ENCODE assay signal across 8 cellular contexts in the genomic region with DNA sequence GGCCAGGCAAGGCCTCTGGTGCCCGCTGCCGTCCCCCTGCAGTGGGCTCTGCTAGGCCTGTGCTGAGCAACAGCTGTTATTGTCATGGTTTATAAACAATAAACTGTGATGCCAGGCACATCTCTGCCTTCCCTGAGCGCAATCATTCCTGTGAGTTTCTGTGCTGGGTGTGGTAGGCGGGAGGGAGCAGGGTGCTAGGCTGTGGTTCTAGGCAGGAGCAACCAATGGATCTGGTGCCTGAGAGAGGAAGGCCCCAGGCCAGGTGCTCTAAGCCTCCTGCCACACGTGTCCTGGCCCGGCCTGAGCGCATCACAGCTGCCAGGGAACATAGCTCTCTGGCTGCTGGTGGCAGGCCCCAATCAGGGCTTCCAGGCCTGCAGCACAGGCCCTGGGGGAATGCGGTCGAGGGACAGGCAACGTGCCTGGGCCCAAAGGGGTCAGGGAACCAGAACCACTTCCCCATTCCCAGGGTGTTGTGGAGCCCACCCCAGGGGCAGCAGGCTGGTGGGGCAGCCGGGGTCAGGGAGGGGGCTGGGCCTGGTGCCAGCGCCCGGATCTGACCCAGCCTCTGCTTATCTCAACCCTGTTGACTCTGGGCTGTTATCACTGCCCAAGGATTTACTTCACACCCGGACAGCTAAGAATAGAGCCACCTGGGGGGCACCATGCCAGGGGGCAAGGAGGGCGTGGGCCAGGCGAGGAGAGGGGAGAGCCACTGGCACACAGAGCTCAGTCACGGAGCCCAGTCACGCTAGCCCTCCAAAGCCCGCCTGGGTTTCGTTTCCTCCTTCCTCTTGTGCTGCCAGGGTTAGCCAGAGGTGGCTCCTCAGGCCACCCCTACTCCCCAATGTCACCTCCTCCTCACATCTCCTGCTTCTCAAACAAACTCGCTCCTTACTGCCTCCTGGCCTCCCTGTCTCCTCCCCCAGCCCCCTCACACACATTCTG. TPM values are rescaled to one million over a fixed set of nuclear protein-coding genes. Genes with fewer than 3 reads are reported as not detected.
DNase-seq lines count a peak whose midpoint lies in the region; ATAC-seq lines count a peak whose summit lies in the region.

No MANE protein-coding gene starts in this region.

- peaks cover 47% of the 10 kb centered on the region for H3K4me1 ChIP-seq in mucosa of stomach (ENCODE audit: control insufficient read depth, insufficient read depth, low read length)

- H3K27me3 Mint-ChIP-seq in T-helper 17 cell: no peaks in the 10 kb centered on the region

- H3K4me3 ChIP-seq in mucosa of stomach (ENCODE audit: low read length): no peak overlapping the region

- peaks cover 9% of the 10 kb centered on the region for H3K36me3 Mint-ChIP-seq in T-helper 17 cell (ENCODE audit: low read depth)

- no peak overlapping the region for H3K27ac Mint-ChIP-seq in T-helper 17 cell

- no peaks in the 10 kb centered on the region for H3K27me3 ChIP-seq in mucosa of stomach (ENCODE audit: control insufficient read depth, insufficient read depth, low read length)

- peak; percentile 90 for DNase-seq in SIG-M5 treated with dmso at 0.1 percent for 504 hours (lab: John Stamatoyannopoulos, UW; ENCODE audit: unreplicated experiment)
- DNase-seq in SIG-M5 (lab: John Stamatoyannopoulos, UW): no peak
- DNase-seq in T-helper 17 cell: peak in 1 of 3 donors; percentile 1
- no peak for DNase-seq in hypothalamus (lab: John Stamatoyannopoulos, UW)
- no peak for DNase-seq in H4 (ENCODE audit: low spot score)

- H3K4me3 Mint-ChIP-seq in T-helper 17 cell: no peak overlapping the region

- H3K36me3 ChIP-seq in mucosa of stomach (ENCODE audit: control insufficient read depth, insufficient read depth, low read length): peaks cover 28% of the 10 kb centered on the region

- H3K9ac ChIP-seq in mucosa of stomach (ENCODE audit: low read length): peak overlapping the region; percentile 88

- peak; percentile 79 for ATAC-seq in HG03060 (IDR thresholded peaks at IDR 0.05; ENCODE audit: low read depth, unreplicated experiment)
- ATAC-seq in T-helper 17 cell: peak; percentile 72
- no peak for ATAC-seq in HG02852 (IDR thresholded peaks at IDR 0.05; ENCODE audit: unreplicated experiment)

- no peaks in the 10 kb centered on the region for H3K9me3 ChIP-seq in T-helper 17 cell (ENCODE audit: control insufficient read depth, low read length, poor library complexity, severe bottlenecking)
- H3K9me3 ChIP-seq in mucosa of stomach (ENCODE audit: control insufficient read depth, low read length): no peaks in the 10 kb centered on the region

- H3K4me1 Mint-ChIP-seq in T-helper 17 cell: peaks cover 14% of the 10 kb centered on the region

RNA-seq across cellular contexts. Expression of gene TRIM46, which starts 11.5 kb away (rescaled TPM):
- total RNA-seq in T-helper 17 cell: 10 to 100 TPM in 1 of 2 donors, 1 to 10 TPM in 1; 9.8 to 12.7 TPM
- total RNA-seq in H4 (2014; rRNA removed; shearing (Covaris generic)): 0.37 and 1.1 TPM in 2 replicates

RNA-seq across cellular contexts. Expression of gene KRTCAP2, which starts 12.0 kb away (rescaled TPM):
- 100 to 1,000 TPM; 110 to 127 TPM for total RNA-seq in T-helper 17 cell
- 128 and 140 TPM in 2 replicates for total RNA-seq in H4 (2014; rRNA removed; shearing (Covaris generic))

RNA-seq across cellular contexts. Expression of gene THBS3, which starts 22.6 kb away (rescaled TPM):
- 10 to 100 TPM; 34.6 to 38.4 TPM for total RNA-seq in T-helper 17 cell
- total RNA-seq in H4 (2014; rRNA removed; shearing (Covaris generic)): 2.8 and 3.9 TPM in 2 replicates

RNA-seq across cellular contexts. Expression of gene MTX1, which starts 23.4 kb away (rescaled TPM):
- total RNA-seq in T-helper 17 cell: 10 to 100 TPM; 20.7 to 28.5 TPM
- total RNA-seq in H4 (2014; rRNA removed; shearing (Covaris generic)): 79.5 and 82.1 TPM in 2 replicates

RNA-seq across cellular contexts. Expression of gene DPM3, which starts 44.8 kb away (rescaled TPM):
- 10 to 100 TPM; 32.1 to 36.0 TPM for total RNA-seq in T-helper 17 cell
- 53.2 and 72.4 TPM in 2 replicates for total RNA-seq in H4 (2014; rRNA removed; shearing (Covaris generic))
